ENCODE assay signal across 16 cellular contexts in genomic region chr13:65787087-65787486, GRCh38.
DNase-seq lines count a peak whose midpoint lies in the region; ATAC-seq and TF ChIP-seq lines count a peak whose summit lies in the region.
"Had no signal": no experiment of that assay in that cellular context is flagged by ENCODE, and none has a peak within 500 bp of the region (broad histone marks: within the 10 kb centered on the region; RNA-seq: fewer than 3 reads in every experiment).

No MANE protein-coding gene starts in this region.

- H3K9me3 Mint-ChIP-seq in activated CD8-positive, alpha-beta T cell treated with anti-CD3 and anti-CD28 coated beads for 36 hours: peaks cover 14% of the 10 kb centered on the region

- no peak overlapping the region for H2BK120ac ChIP-seq in IMR-90 (ENCODE audit: low read depth, low read length)

- H3K27ac ChIP-seq in IMR-90 (ENCODE audit: insufficient read depth, low read length): no peak overlapping the region
- H3K27ac ChIP-seq: C4-2B had no signal

- no peak overlapping the region for H3K14ac ChIP-seq in IMR-90 (replicated peaks; ENCODE audit: low read depth, low read length)

- H4K5ac ChIP-seq in IMR-90 (ENCODE audit: low read depth, low read length): no peak overlapping the region

- peaks cover 3% of the 10 kb centered on the region; the same call in 1 of the 2 replicates for H3K9me1 ChIP-seq in IMR-90 (ENCODE audit: insufficient read depth, low read length)

- H4K8ac ChIP-seq in IMR-90 (ENCODE audit: low read depth in 2 of 2, low read length in 2 of 2): no peak overlapping the region

- H2AK9ac ChIP-seq in IMR-90 (replicated peaks; ENCODE audit: low read depth, low read length, poor library complexity): no peak overlapping the region

- H3K9me3 ChIP-seq in IMR-90 (ENCODE audit: control insufficient read depth, insufficient read depth, low read length): no peaks in the 10 kb centered on the region
- H3K9me3 ChIP-seq: BE2C had no signal

- no peak overlapping the region for H2BK5ac ChIP-seq in IMR-90 (ENCODE audit: low read depth, low read length, poor library complexity, severe bottlenecking)

- H4K20me1 ChIP-seq in IMR-90 (ENCODE audit: insufficient read depth, low read length): no peaks in the 10 kb centered on the region

- POLR2A ChIA-PET in IMR-90 (lab: Charles Lee; ENCODE audit: unreplicated experiment): no interaction called here
- POLR2A ChIA-PET in activated CD8-positive, alpha-beta T cell treated with anti-CD3 and anti-CD28 coated beads for 36 hours (lab: Charles Lee): no interaction called here

- BruUV-seq in IMR-90 (replicated peaks; lab: Mats Ljungman, UMichigan): no TSS peak

- no peak overlapping the region for H3K23ac ChIP-seq in IMR-90 (ENCODE audit: low read depth, low read length)

- H3K56ac ChIP-seq in IMR-90 (ENCODE audit: extremely low read depth, insufficient read depth, low read length): no peak overlapping the region

- no CpG with 5 or more reads among the region's 3 CpGs for WGBS in IMR-90 (ENCODE audit: extremely low coverage in 2 of 2, insufficient read length in 1 of 2), 2 experiments

- H3K4ac ChIP-seq in IMR-90 (ENCODE audit: low read depth, low read length): no peak overlapping the region

- H3K4me1 Mint-ChIP-seq in activated CD8-positive, alpha-beta T cell treated with anti-CD3 and anti-CD28 coated beads for 36 hours (ENCODE audit: low read depth): no peaks in the 10 kb centered on the region
- H3K4me1 Mint-ChIP-seq: CD4-positive, alpha-beta memory T cell had no signal

- in situ Hi-C loops in IMR-90 (cut with MboI; ENCODE audit: low sequenced_read_pairs): no loop called here

- intact Hi-C loops in IMR-90 (cut with micrococcal nuclease): no loop called here
- intact Hi-C loops in activated CD8-positive, alpha-beta T cell treated with anti-CD3 and anti-CD28 coated beads for 36 hours (cut with micrococcal nuclease): no loop called here

- no peak overlapping the region for H3K4me3 Mint-ChIP-seq in activated CD8-positive, alpha-beta T cell treated with anti-CD3 and anti-CD28 coated beads for 36 hours
- H3K4me3 Mint-ChIP-seq: CD4-positive, alpha-beta memory T cell had no signal

- DNase-seq in AG10803 (ENCODE audit: low read depth) (peak; percentile 3), IMR-90 (peak; percentile 27), cardiac fibroblast (ENCODE audit: low read depth in 2 of 2) (peak; percentile 6 to 42), iris pigment epithelial cell (ENCODE audit: low read depth) (peak; percentile 9), NK-92 (lab: John Stamatoyannopoulos, UW; ENCODE audit: unreplicated experiment) (no peak), NCI-H1417 treated with DMSO at 0.1 percent for 48 hours (lab: John Stamatoyannopoulos, UW) (no peak)
- no peak for DNase-seq in activated CD8-positive, alpha-beta T cell treated with anti-CD3 and anti-CD28 coated beads for 36 hours
- DNase-seq: BE2C; CD4-positive, alpha-beta memory T cell; COR-L47; DMS153; DND-41; GF-D8; KBM-7 had no signal

- no peaks in the 10 kb centered on the region for H3K27me3 ChIP-seq in IMR-90 (ENCODE audit: control insufficient read depth, insufficient read depth, low read length)
- H3K27me3 ChIP-seq: BE2C had no signal

- H3K79me1 ChIP-seq in IMR-90 (ENCODE audit: low read depth in 1 of 2, low read length in 2 of 2): no peaks in the 10 kb centered on the region

- no peak overlapping the region for H3K27ac Mint-ChIP-seq in activated CD8-positive, alpha-beta T cell treated with anti-CD3 and anti-CD28 coated beads for 36 hours
- H3K27ac Mint-ChIP-seq: CD4-positive, alpha-beta memory T cell had no signal

- H3K36me3 ChIP-seq in IMR-90 (ENCODE audit: control insufficient read depth, insufficient read depth, low read length): no peaks in the 10 kb centered on the region
- H3K36me3 ChIP-seq: BE2C had no signal

- no peak for TF ChIP-seq POLR2A in IMR-90 (IDR thresholded peaks at IDR 0.05; ENCODE audit: low read depth, low read length)

- H3K9ac ChIP-seq in IMR-90 (ENCODE audit: low read depth, low read length): no peak overlapping the region

- H3K4me3 ChIP-seq in AG10803 (ENCODE audit: low read length) (no peak overlapping the region), IMR-90 (ENCODE audit: insufficient read depth, low read depth, low read length) (no peak overlapping the region), cardiac fibroblast (replicated peaks in 1 of 2; ENCODE audit: low read depth in 2 of 2, low read length in 2 of 2) (no peak overlapping the region)

- ATAC-seq in IMR-90 (ENCODE audit: low read depth): no peak
- ATAC-seq in activated CD8-positive, alpha-beta T cell treated with anti-CD3 and anti-CD28 coated beads for 36 hours: no peak
- ATAC-seq: HCT116 had no signal

- H3K36me3 Mint-ChIP-seq in activated CD8-positive, alpha-beta T cell treated with anti-CD3 and anti-CD28 coated beads for 36 hours (ENCODE audit: low read depth): no peaks in the 10 kb centered on the region
- H3K36me3 Mint-ChIP-seq: CD4-positive, alpha-beta memory T cell had no signal

- H2AFZ ChIP-seq in IMR-90 (replicated peaks; ENCODE audit: low read length, poor library complexity): no peak overlapping the region

- no peak overlapping the region for H2BK20ac ChIP-seq in IMR-90 (ENCODE audit: low read depth, low read length)

- no peak for TF ChIP-seq RAD21 in IMR-90 (IDR thresholded peaks at IDR 0.05; ENCODE audit: low read length)

- H4K91ac ChIP-seq in IMR-90 (ENCODE audit: insufficient read depth, low read depth, low read length): no peak overlapping the region

- H2AK5ac ChIP-seq in IMR-90 (ENCODE audit: low read depth, low read length): no peak overlapping the region

- H3K27me3 Mint-ChIP-seq in activated CD8-positive, alpha-beta T cell treated with anti-CD3 and anti-CD28 coated beads for 36 hours: no peaks in the 10 kb centered on the region
- H3K27me3 Mint-ChIP-seq: CD4-positive, alpha-beta memory T cell had no signal

- no peak for TF ChIP-seq CTCF in AG10803 (conservative IDR thresholded peaks at IDR 0.05; ENCODE audit: low read length)
- TF ChIP-seq CTCF in IMR-90 (conservative IDR thresholded peaks at IDR 0.05; ENCODE audit: low read depth, low read length): no peak
- no peak for TF ChIP-seq CTCF in cardiac fibroblast (IDR thresholded peaks at IDR 0.05; ENCODE audit: low read depth, low read length)
- no peak for TF ChIP-seq CTCF in activated CD8-positive, alpha-beta T cell treated with anti-CD3 and anti-CD28 coated beads for 36 hours (IDR thresholded peaks at IDR 0.05)

- dilution Hi-C loops in IMR-90 (cut with HindIII; ENCODE audit: low sequenced_read_pairs, unreplicated experiment): no loop called here

- H3K4me1 ChIP-seq in IMR-90 (ENCODE audit: control insufficient read depth, insufficient read depth, low read length): no peaks in the 10 kb centered on the region
- H3K4me1 ChIP-seq: BE2C had no signal

- CTCF ChIA-PET in IMR-90 (lab: Yijun Ruan, JAX): interaction anchor here (0.6 kb wide), 1 partner anchor 658 kb away, joined by 4 read pairs; no protein-coding TSS in a partner anchor
- CTCF ChIA-PET in activated CD8-positive, alpha-beta T cell treated with anti-CD3 and anti-CD28 coated beads for 36 hours (lab: Charles Lee): no interaction called here

- no peak overlapping the region for H3K4me2 ChIP-seq in IMR-90 (ENCODE audit: low read depth, low read length)

- H2BK15ac ChIP-seq in IMR-90 (ENCODE audit: low read depth, low read length): no peak overlapping the region

- H3K18ac ChIP-seq in IMR-90 (ENCODE audit: low read depth, low read length): no peak overlapping the region

TF ChIP-seq in IMR-90, 13 proteins besides CTCF, POLR2A, EP300 and RAD21:
- no peak for TF ChIP-seq FOS (IDR thresholded peaks at IDR 0.05; ENCODE audit: low read depth, low read length)
- TF ChIP-seq SMC3 (IDR thresholded peaks at IDR 0.05; ENCODE audit: low read depth, low read length): no peak
- TF ChIP-seq MAZ (IDR thresholded peaks at IDR 0.05; ENCODE audit: borderline replicate concordance, low read depth, low read length): no peak
- no peak for TF ChIP-seq BHLHE40 (IDR thresholded peaks at IDR 0.05; ENCODE audit: low read depth, low read length)
- TF ChIP-seq NFE2L2 (IDR thresholded peaks at IDR 0.05; ENCODE audit: low read depth, low read length): no peak
- no peak for TF ChIP-seq CEBPB (IDR thresholded peaks at IDR 0.05; ENCODE audit: low read depth, low read length)
- TF ChIP-seq MXI1 (IDR thresholded peaks at IDR 0.05; ENCODE audit: borderline replicate concordance, low read depth, low read length): no peak
- no peak for TF ChIP-seq RCOR1 (IDR thresholded peaks at IDR 0.05; ENCODE audit: insufficient replicate concordance, low read length)
- TF ChIP-seq MAFK (IDR thresholded peaks at IDR 0.05; ENCODE audit: low read depth, low read length): no peak
- no peak for TF ChIP-seq CHD1 (IDR thresholded peaks at IDR 0.05; ENCODE audit: low read depth, low read length)
- no peak for TF ChIP-seq ELK1 (IDR thresholded peaks at IDR 0.05; ENCODE audit: borderline replicate concordance, low read depth, low read length)
- no peak for TF ChIP-seq RFX5 (IDR thresholded peaks at IDR 0.05; ENCODE audit: low read depth, low read length)
- no peak for TF ChIP-seq USF2 (IDR thresholded peaks at IDR 0.05; ENCODE audit: low read depth, low read length)

Comparison
In these comparisons a context has a peak if more than half of its experiments do, and no peak if none do; other contexts are left out.
1. DNase-seq: peak in AG10803 (single experiment), IMR-90 (single experiment), cardiac fibroblast (2 of 2) and iris pigment epithelial cell (single experiment); none in NK-92 (single experiment), NCI-H1417 treated with DMSO at 0.1 percent for 48 hours (single experiment) and activated CD8-positive, alpha-beta T cell treated with anti-CD3 and anti-CD28 coated beads for 36 hours (single experiment).